Comparison of ENCODE assay signal across 8 cellular contexts in the genomic region with DNA sequence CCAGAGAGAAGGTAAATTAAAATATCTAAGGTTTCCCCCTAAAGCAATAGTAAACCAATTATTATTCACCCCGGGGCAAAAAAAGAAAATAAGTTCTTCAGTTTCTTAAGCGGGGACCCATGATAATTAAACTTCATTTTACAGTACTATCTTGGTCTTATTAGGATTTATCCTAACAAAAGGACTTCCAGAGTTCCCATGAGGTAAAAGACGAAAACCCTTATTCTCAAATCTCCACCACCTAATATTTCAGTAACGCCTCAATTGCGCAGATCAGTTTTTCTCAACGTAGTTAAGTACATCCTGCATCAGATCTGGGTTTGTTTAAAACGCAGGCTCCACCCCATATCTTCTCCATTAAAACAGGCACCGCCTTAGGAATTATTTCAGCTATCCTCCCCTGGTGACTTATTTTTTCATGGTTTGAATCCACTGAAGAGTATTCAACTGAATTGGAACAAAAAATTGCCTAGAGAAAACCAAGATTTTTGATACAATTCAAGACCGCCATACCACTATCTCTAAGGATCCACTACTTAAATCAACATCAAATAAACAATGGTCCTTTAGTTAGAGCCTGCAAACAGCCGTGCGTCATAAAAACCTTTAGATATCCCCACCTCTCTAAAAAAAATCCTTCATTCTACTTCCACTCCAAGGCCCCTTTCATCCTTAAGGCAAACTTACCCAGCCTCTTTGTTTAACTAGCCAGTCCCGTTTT. TPM values are rescaled to one million over a fixed set of nuclear protein-coding genes. Genes with fewer than 3 reads are reported as not detected.
A peak's percentile ranks its signal among the peaks of the same experiment; 100 is the strongest.
DNase-seq lines count a peak whose midpoint lies in the region; ATAC-seq and TF ChIP-seq lines count a peak whose summit lies in the region.

No MANE protein-coding gene starts in this region.

- peak overlapping the region; percentile 100 for H3K9ac ChIP-seq in SK-N-SH

- H3K9me3 ChIP-seq in SK-N-SH (no peaks in the 10 kb centered on the region), esophagus squamous epithelium (no peaks in the 10 kb centered on the region), prostate gland (no peaks in the 10 kb centered on the region)

- CTCF ChIA-PET in activated CD4-positive, alpha-beta T cell treated with anti-CD3 and anti-CD28 coated beads, Interleukin-2, amount 10 ng/mL, durations not matched to agents 7 days and 5 days (lab: Charles Lee) = interaction anchor here (1.2 to 14.6 kb wide), 4 partner anchors 10 to 44 kb away, joined by 4 to 158 read pairs (median 7); no protein-coding TSS in a partner anchor
- CTCF ChIA-PET in SK-N-SH (lab: Yijun Ruan, JAX) = interaction anchor here (1.7 to 13.4 kb wide), 2 partner anchors 10 to 16 kb away, joined by 9 to 142 read pairs; no protein-coding TSS in a partner anchor

- H3F3A ChIP-seq in SK-N-SH (replicated peaks; ENCODE audit: insufficient read depth) = peaks cover 68% of the 10 kb centered on the region

- H4K20me1 ChIP-seq in SK-N-SH (ENCODE audit: insufficient read depth) = peaks cover 64% of the 10 kb centered on the region

- intact Hi-C loops in esophagus squamous epithelium (cut with DNase I) (no loop called here), prostate gland (cut with DNase I) (loop anchor here (2.0 to 5.0 kb wide), 2 partner anchors 15 to 50 kb away; a partner anchor contains a TSS)

- DNase-seq in activated CD4-positive, alpha-beta T cell treated with anti-CD3 and anti-CD28 coated beads, Interleukin-2, amount 10 ng/mL, durations not matched to agents 7 days and 5 days = peak; percentile 46
- DNase-seq in activated CD4-positive, alpha-beta T cell treated with anti-CD3 and anti-CD28 coated beads, Interleukin-2, amount 50 U/mL, for 48 hours = no peak
- peak; percentile 22 for DNase-seq in SK-N-SH
- DNase-seq in esophagus squamous epithelium (lab: John Stamatoyannopoulos, UW) = no peak
- DNase-seq in prostate gland (ENCODE audit: low spot score) = no peak
- no peak for DNase-seq in GF-D8 (lab: John Stamatoyannopoulos, UW)
- no peak for DNase-seq in mucosa of gallbladder (ENCODE audit: low spot score)

- H3K9me2 ChIP-seq in SK-N-SH = no peaks in the 10 kb centered on the region

- peak overlapping the region; percentile 97 to 100 for H3K27ac ChIP-seq in SK-N-SH (ENCODE audit: low read depth in 2 of 2, low read length in 1 of 2)
- peak overlapping the region; percentile 98 to 100 (median 99) for H3K27ac ChIP-seq in esophagus squamous epithelium
- H3K27ac ChIP-seq in prostate gland = peak overlapping the region; percentile 98 to 100

- H3K27me3 Mint-ChIP-seq in activated CD4-positive, alpha-beta T cell treated with anti-CD3 and anti-CD28 coated beads, Interleukin-2, amount 10 ng/mL, durations not matched to agents 7 days and 5 days = no peaks in the 10 kb centered on the region

- no peaks in the 10 kb centered on the region for H3K27me3 ChIP-seq in SK-N-SH (ENCODE audit: insufficient read depth)
- no peaks in the 10 kb centered on the region for H3K27me3 ChIP-seq in esophagus squamous epithelium
- H3K27me3 ChIP-seq in prostate gland (replicated peaks; ENCODE audit: insufficient read depth) = no peaks in the 10 kb centered on the region

- no peak for TF ChIP-seq RAD21 in SK-N-SH (IDR thresholded peaks at IDR 0.05; ENCODE audit: low read length)

- peaks cover 38% of the 10 kb centered on the region for H3K4me1 Mint-ChIP-seq in activated CD4-positive, alpha-beta T cell treated with anti-CD3 and anti-CD28 coated beads, Interleukin-2, amount 10 ng/mL, durations not matched to agents 7 days and 5 days

- peak overlapping the region; percentile 99 for H3K4me3 Mint-ChIP-seq in activated CD4-positive, alpha-beta T cell treated with anti-CD3 and anti-CD28 coated beads, Interleukin-2, amount 10 ng/mL, durations not matched to agents 7 days and 5 days

- H3K4me1 ChIP-seq in SK-N-SH (ENCODE audit: control insufficient read depth in 1 of 2, insufficient read depth in 2 of 2, low read depth in 1 of 2, low read length in 1 of 2) = peaks cover 15 to 28% of the 10 kb centered on the region in 2 experiments; a peak in 3 of 4 replicates
- H3K4me1 ChIP-seq in esophagus squamous epithelium = peaks cover 30 to 58% (median 34%) of the 10 kb centered on the region in 3 donors
- peaks cover 9% of the 10 kb centered on the region for H3K4me1 ChIP-seq in prostate gland (replicated peaks)

- H3K4me3 ChIP-seq in SK-N-SH (ENCODE audit: low read depth in 2 of 2, low read length in 1 of 2) = peak overlapping the region; percentile 95 to 98
- peak overlapping the region; percentile 92 to 99 (median 96) for H3K4me3 ChIP-seq in esophagus squamous epithelium
- H3K4me3 ChIP-seq in prostate gland = peak overlapping the region; percentile 88 to 93

- no peak overlapping the region for H2AFZ ChIP-seq in SK-N-SH (ENCODE audit: low read depth)

- no peak for ATAC-seq in GM21723 (IDR thresholded peaks at IDR 0.05; ENCODE audit: unreplicated experiment)

- no peaks in the 10 kb centered on the region for H3K9me3 Mint-ChIP-seq in activated CD4-positive, alpha-beta T cell treated with anti-CD3 and anti-CD28 coated beads, Interleukin-2, amount 10 ng/mL, durations not matched to agents 7 days and 5 days

- peaks cover 69% of the 10 kb centered on the region for H3K36me3 Mint-ChIP-seq in activated CD4-positive, alpha-beta T cell treated with anti-CD3 and anti-CD28 coated beads, Interleukin-2, amount 10 ng/mL, durations not matched to agents 7 days and 5 days (ENCODE audit: low read depth)

- no peak for TF ChIP-seq CTCF in SK-N-SH (IDR thresholded peaks at IDR 0.05)
- TF ChIP-seq CTCF in esophagus squamous epithelium (IDR thresholded peaks at IDR 0.05) = no peak
- peak in 1 of 4 experiments; percentile 4 for TF ChIP-seq CTCF in prostate gland (IDR thresholded peaks at IDR 0.05)

- peak overlapping the region; percentile 98 for H3K27ac Mint-ChIP-seq in activated CD4-positive, alpha-beta T cell treated with anti-CD3 and anti-CD28 coated beads, Interleukin-2, amount 10 ng/mL, durations not matched to agents 7 days and 5 days

- peaks cover 54 to 64% of the 10 kb centered on the region in 2 experiments for H3K36me3 ChIP-seq in SK-N-SH (replicated peaks in 1 of 2; ENCODE audit: control insufficient read depth in 1 of 2, insufficient read depth in 2 of 2, low read length in 1 of 2)
- H3K36me3 ChIP-seq in esophagus squamous epithelium = peaks cover 9 to 52% (median 37%) of the 10 kb centered on the region in 3 donors
- no peaks in the 10 kb centered on the region for H3K36me3 ChIP-seq in prostate gland

- TF ChIP-seq EP300 in SK-N-SH (IDR thresholded peaks at IDR 0.05; ENCODE audit: borderline replicate concordance in 1 of 2, low read depth in 1 of 2, low read length in 1 of 2) = no peak

- TF ChIP-seq POLR2A in esophagus squamous epithelium (IDR thresholded peaks at IDR 0.05) = no peak
- TF ChIP-seq POLR2A in prostate gland (IDR thresholded peaks at IDR 0.05) = peak; percentile 39

- under 1% methylated on average over 12 of the region's 12 CpGs for WGBS in SK-N-SH (ENCODE audit: low lambda C conversion rate)
- 1% methylated on average over 12 of the region's 12 CpGs for WGBS in esophagus squamous epithelium, 2 donors
- WGBS in prostate gland = 2% methylated on average over 12 of the region's 12 CpGs

- peak overlapping the region; percentile 89 for H3K4me2 ChIP-seq in SK-N-SH

- POLR2A ChIA-PET in activated CD4-positive, alpha-beta T cell treated with anti-CD3 and anti-CD28 coated beads, Interleukin-2, amount 10 ng/mL, durations not matched to agents 7 days and 5 days (lab: Charles Lee) = interaction anchor here (0.9 to 4.6 kb wide), 2 partner anchors 15 to 62 kb away, joined by 6 to 50 read pairs; a partner anchor contains a TSS
- POLR2A ChIA-PET in SK-N-SH (lab: Yijun Ruan, JAX) = interaction anchor here (0.6 to 7.0 kb wide), 5 partner anchors 13 to 427 kb away, joined by 3 to 149 read pairs (median 4); a partner anchor contains a TSS

- peaks cover 92% of the 10 kb centered on the region for H3K79me2 ChIP-seq in SK-N-SH (ENCODE audit: insufficient read depth)

TF ChIP-seq in SK-N-SH, 30 proteins besides CTCF, POLR2A, EP300 and RAD21:
- no peak for TF ChIP-seq MXI1 (IDR thresholded peaks at IDR 0.05; ENCODE audit: low read depth, low read length)
- peak; percentile 24; the same call in 1 of the 2 replicates for TF ChIP-seq POLR2AphosphoS5 (IDR thresholded peaks at IDR 0.05; ENCODE audit: low read depth, low read length)
TF ChIP-seq in SK-N-SH: peak in this region for 1.

RNA-seq across cellular contexts. Expression of a gene that starts 1.7 kb away (rescaled TPM):
- 100 to 1,000 TPM; 260 to 311 TPM for total RNA-seq in activated CD4-positive, alpha-beta T cell treated with anti-CD3 and anti-CD28 coated beads, Interleukin-2, amount 10 ng/mL, durations not matched to agents 7 days and 5 days
- 110 and 131 TPM in 2 replicates for polyA plus RNA-seq in SK-N-SH (2012; rRNA removed)
- 70.8 and 82.9 TPM in 2 replicates for polyA plus RNA-seq in SK-N-SH (2012; cell fraction: cytosol; rRNA removed)
- 354 and 429 TPM in 2 replicates for polyA plus RNA-seq in SK-N-SH (2012; cell fraction: nucleus; rRNA removed)
- total RNA-seq in esophagus squamous epithelium (100 to 1,000 TPM; 167 to 256 (median 216) TPM), prostate gland (100 to 1,000 TPM; 161 to 168 TPM), mucosa of gallbladder (231 TPM)

RNA-seq across cellular contexts. Expression of a gene that starts 28.5 kb away (rescaled TPM):
- under 1 TPM; 0.06 to 0.15 TPM for total RNA-seq in activated CD4-positive, alpha-beta T cell treated with anti-CD3 and anti-CD28 coated beads, Interleukin-2, amount 10 ng/mL, durations not matched to agents 7 days and 5 days
- polyA plus RNA-seq in SK-N-SH (2012; rRNA removed) = 2.4 and 3.4 TPM in 2 replicates
- polyA plus RNA-seq in SK-N-SH (2012; cell fraction: cytosol; rRNA removed) = 1.9 and 3.0 TPM in 2 replicates
- polyA plus RNA-seq in SK-N-SH (2012; cell fraction: nucleus; rRNA removed) = 11.2 and 16.1 TPM in 2 replicates
- total RNA-seq in esophagus squamous epithelium (10 to 100 TPM; 30.6 to 76.8 (median 43.3) TPM), prostate gland (1 to 10 TPM; 3.7 to 9.7 TPM), mucosa of gallbladder (17.2 TPM)

RNA-seq across cellular contexts. Expression of a gene that starts 51.7 kb away (rescaled TPM):
- 100 to 1,000 TPM; 192 to 193 TPM for total RNA-seq in activated CD4-positive, alpha-beta T cell treated with anti-CD3 and anti-CD28 coated beads, Interleukin-2, amount 10 ng/mL, durations not matched to agents 7 days and 5 days
- 47.4 and 56.3 TPM in 2 replicates for polyA plus RNA-seq in SK-N-SH (2012; rRNA removed)
- polyA plus RNA-seq in SK-N-SH (2012; cell fraction: cytosol; rRNA removed) = 62.5 and 74.7 TPM in 2 replicates
- polyA plus RNA-seq in SK-N-SH (2012; cell fraction: nucleus; rRNA removed) = 32.5 and 33.7 TPM in 2 replicates
- total RNA-seq in esophagus squamous epithelium (100 to 1,000 TPM; 179 to 377 (median 344) TPM), prostate gland (100 to 1,000 TPM; 133 to 201 TPM), mucosa of gallbladder (181 TPM)

Comparison
In these comparisons a context has a peak if more than half of its experiments do, and no peak if none do; other contexts are left out.
1. DNase-seq: peak in activated CD4-positive, alpha-beta T cell treated with anti-CD3 and anti-CD28 coated beads, Interleukin-2, amount 10 ng/mL, durations not matched to agents 7 days and 5 days (single experiment) and SK-N-SH (single experiment); none in activated CD4-positive, alpha-beta T cell treated with anti-CD3 and anti-CD28 coated beads, Interleukin-2, amount 50 U/mL, for 48 hours (0 of 2), esophagus squamous epithelium (single experiment), prostate gland (single experiment), GF-D8 (single experiment) and mucosa of gallbladder (single experiment).
2. RNA of a gene that starts 28.5 kb away (total RNA-seq): 30.6 to 76.8 TPM in esophagus squamous epithelium, 17.2 TPM in mucosa of gallbladder (single experiment) and 3.7 to 9.7 TPM in prostate gland; 0.06 to 0.15 TPM in activated CD4-positive, alpha-beta T cell treated with anti-CD3 and anti-CD28 coated beads, Interleukin-2, amount 10 ng/mL, durations not matched to agents 7 days and 5 days; every median in the first group is over 4 times any median in the second.
3. Peak in every context shown above with its lines, with median percentiles within 50 percentile points of each other: H3K27ac ChIP-seq and H3K4me3 ChIP-seq.